23 cellular contexts compared by ENCODE assay signal in the genomic region with DNA sequence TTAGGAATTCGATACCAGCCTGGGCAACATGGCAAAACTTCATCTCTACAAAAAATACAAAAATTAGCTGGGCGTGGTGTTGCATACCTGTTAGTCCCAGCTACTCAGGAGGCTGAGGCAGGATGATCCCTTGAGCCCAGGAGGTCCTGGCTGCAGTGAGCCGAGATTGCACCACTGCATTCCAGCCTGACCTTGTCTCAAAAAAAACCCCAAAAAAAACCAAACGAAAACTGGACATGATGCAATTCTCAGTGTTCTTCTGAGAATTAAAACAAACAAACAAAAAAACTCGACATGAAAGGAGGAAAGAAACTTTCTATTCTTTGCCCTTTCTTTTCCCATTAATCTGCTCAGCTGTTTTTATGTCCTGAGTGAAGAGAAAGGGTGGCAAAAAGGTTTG. TPM values are rescaled to one million over a fixed set of nuclear protein-coding genes. Genes with fewer than 3 reads are reported as not detected.
DNase-seq lines count a peak whose midpoint lies in the region; ATAC-seq lines count a peak whose summit lies in the region.
"Had no signal": no experiment of that assay in that cellular context is flagged by ENCODE, and none has a peak within 500 bp of the region (broad histone marks: within the 10 kb centered on the region; RNA-seq: fewer than 3 reads in every experiment).

No MANE protein-coding gene starts in this region.

- H3K36me3 Mint-ChIP-seq in activated naive CD4-positive, alpha-beta T cell treated with anti-CD3 and anti-CD28 coated beads, Interleukin-2, amount 10 ng/mL, durations not matched to agents 7 days and 5 days, result peaks cover 61% of the 10 kb centered on the region
- H3K36me3 Mint-ChIP-seq in activated naive CD4-positive, alpha-beta T cell treated with anti-CD3 and anti-CD28 coated beads for 36 hours (ENCODE audit: low read depth), result peaks cover 42% of the 10 kb centered on the region
- peaks cover 100% of the 10 kb centered on the region for H3K36me3 Mint-ChIP-seq in stimulated activated effector memory CD8-positive, alpha-beta T cell treated with anti-CD3 and anti-CD28 coated beads, Interleukin-12 subunit alpha, Interleukin-12 subunit beta, amount 100 ng/mL, for 72 hours
- peaks cover 72% of the 10 kb centered on the region for H3K36me3 Mint-ChIP-seq in activated CD8-positive, alpha-beta T cell treated with anti-CD3 and anti-CD28 coated beads, Interleukin-2, amount 10 ng/mL, durations not matched to agents 7 days and 5 days (ENCODE audit: low read depth)

- DNase-seq in activated naive CD4-positive, alpha-beta T cell treated with anti-CD3 and anti-CD28 coated beads, Interleukin-2, amount 10 ng/mL, durations not matched to agents 7 days and 5 days, result no peak
- no peak for DNase-seq in activated naive CD4-positive, alpha-beta T cell treated with anti-CD3 and anti-CD28 coated beads for 36 hours
- DNase-seq in amniotic epithelial cell (ENCODE audit: low read depth), result peak; percentile 33
- peak; percentile 9 for DNase-seq in fibroblast of the conjunctiva (ENCODE audit: low read depth)
- DNase-seq in stimulated activated effector memory CD8-positive, alpha-beta T cell treated with anti-CD3 and anti-CD28 coated beads, Interleukin-12 subunit alpha, Interleukin-12 subunit beta, amount 100 ng/mL, for 72 hours (ENCODE audit: low spot score in 2 of 2), result no peak
- DNase-seq in H4 (ENCODE audit: low spot score), result no peak
- no peak for DNase-seq in activated CD8-positive, alpha-beta T cell treated with anti-CD3 and anti-CD28 coated beads, Interleukin-2, amount 10 ng/mL, durations not matched to agents 7 days and 5 days
- DNase-seq: 8988T, ACHN, Calu3, DMS79 treated with DMSO at 0.1 percent for 48 hours, GF-D8, KG1, NCI-H1048, NCI-H1417 treated with DMSO at 0.1 percent for 48 hours, NCI-H1694 treated with DMSO at 0.1 percent for 48 hours, NCI-H2081, NCI-H226, NCI-H524, NCI-H748 treated with DMSO at 0.1 percent for 48 hours, SIG-M5 had no signal

- H3K4me1 Mint-ChIP-seq in activated naive CD4-positive, alpha-beta T cell treated with anti-CD3 and anti-CD28 coated beads, Interleukin-2, amount 10 ng/mL, durations not matched to agents 7 days and 5 days, result peaks cover 20% of the 10 kb centered on the region
- peaks cover 18% of the 10 kb centered on the region for H3K4me1 Mint-ChIP-seq in activated naive CD4-positive, alpha-beta T cell treated with anti-CD3 and anti-CD28 coated beads for 36 hours (ENCODE audit: low read depth)
- H3K4me1 Mint-ChIP-seq in stimulated activated effector memory CD8-positive, alpha-beta T cell treated with anti-CD3 and anti-CD28 coated beads, Interleukin-12 subunit alpha, Interleukin-12 subunit beta, amount 100 ng/mL, for 72 hours, result peaks cover 15% of the 10 kb centered on the region
- H3K4me1 Mint-ChIP-seq in activated CD8-positive, alpha-beta T cell treated with anti-CD3 and anti-CD28 coated beads, Interleukin-2, amount 10 ng/mL, durations not matched to agents 7 days and 5 days (ENCODE audit: low read depth), result peaks cover 21% of the 10 kb centered on the region

- no peak overlapping the region for H3K4me3 Mint-ChIP-seq in activated naive CD4-positive, alpha-beta T cell treated with anti-CD3 and anti-CD28 coated beads, Interleukin-2, amount 10 ng/mL, durations not matched to agents 7 days and 5 days
- H3K4me3 Mint-ChIP-seq in activated naive CD4-positive, alpha-beta T cell treated with anti-CD3 and anti-CD28 coated beads for 36 hours, result no peak overlapping the region
- no peak overlapping the region for H3K4me3 Mint-ChIP-seq in stimulated activated effector memory CD8-positive, alpha-beta T cell treated with anti-CD3 and anti-CD28 coated beads, Interleukin-12 subunit alpha, Interleukin-12 subunit beta, amount 100 ng/mL, for 72 hours
- H3K4me3 Mint-ChIP-seq in activated CD8-positive, alpha-beta T cell treated with anti-CD3 and anti-CD28 coated beads, Interleukin-2, amount 10 ng/mL, durations not matched to agents 7 days and 5 days, result no peak overlapping the region

- POLR2A ChIA-PET in activated CD8-positive, alpha-beta T cell treated with anti-CD3 and anti-CD28 coated beads, Interleukin-2, amount 10 ng/mL, durations not matched to agents 7 days and 5 days (lab: Charles Lee), result no interaction called here

- H3K27me3 Mint-ChIP-seq in activated naive CD4-positive, alpha-beta T cell treated with anti-CD3 and anti-CD28 coated beads, Interleukin-2, amount 10 ng/mL, durations not matched to agents 7 days and 5 days, result no peaks in the 10 kb centered on the region
- H3K27me3 Mint-ChIP-seq in activated naive CD4-positive, alpha-beta T cell treated with anti-CD3 and anti-CD28 coated beads for 36 hours (ENCODE audit: low read depth), result no peaks in the 10 kb centered on the region
- H3K27me3 Mint-ChIP-seq in activated CD8-positive, alpha-beta T cell treated with anti-CD3 and anti-CD28 coated beads, Interleukin-2, amount 10 ng/mL, durations not matched to agents 7 days and 5 days (ENCODE audit: low read depth), result no peaks in the 10 kb centered on the region

- no peak for ATAC-seq in stimulated activated effector memory CD8-positive, alpha-beta T cell treated with anti-CD3 and anti-CD28 coated beads, Interleukin-12 subunit alpha, Interleukin-12 subunit beta, amount 100 ng/mL, for 72 hours
- ATAC-seq in activated CD4-positive, CD25-positive, alpha-beta regulatory T cell treated with anti-CD3 and anti-CD28 coated beads, Interleukin-2, amount 50 U/mL, for 24 hours, result no peak
- ATAC-seq in activated CD8-positive, alpha-beta T cell treated with anti-CD3 and anti-CD28 coated beads, Interleukin-2, amount 10 ng/mL, durations not matched to agents 7 days and 5 days, result no peak

- CTCF ChIA-PET in activated naive CD4-positive, alpha-beta T cell treated with anti-CD3 and anti-CD28 coated beads, Interleukin-2, amount 10 ng/mL, durations not matched to agents 7 days and 5 days (lab: Charles Lee), result no interaction called here
- CTCF ChIA-PET in activated naive CD4-positive, alpha-beta T cell treated with anti-CD3 and anti-CD28 coated beads for 36 hours (lab: Charles Lee), result no interaction called here
- CTCF ChIA-PET in activated CD8-positive, alpha-beta T cell treated with anti-CD3 and anti-CD28 coated beads, Interleukin-2, amount 10 ng/mL, durations not matched to agents 7 days and 5 days (lab: Charles Lee), result interaction anchor here (1.4 kb wide), 1 partner anchor 10 kb away, joined by 5 read pairs; no protein-coding TSS in a partner anchor

- peak overlapping the region; percentile 37 for H3K27ac Mint-ChIP-seq in activated naive CD4-positive, alpha-beta T cell treated with anti-CD3 and anti-CD28 coated beads, Interleukin-2, amount 10 ng/mL, durations not matched to agents 7 days and 5 days
- H3K27ac Mint-ChIP-seq in activated naive CD4-positive, alpha-beta T cell treated with anti-CD3 and anti-CD28 coated beads for 36 hours, result no peak overlapping the region
- H3K27ac Mint-ChIP-seq in stimulated activated effector memory CD8-positive, alpha-beta T cell treated with anti-CD3 and anti-CD28 coated beads, Interleukin-12 subunit alpha, Interleukin-12 subunit beta, amount 100 ng/mL, for 72 hours, result peak overlapping the region; percentile 63
- H3K27ac Mint-ChIP-seq in activated CD8-positive, alpha-beta T cell treated with anti-CD3 and anti-CD28 coated beads, Interleukin-2, amount 10 ng/mL, durations not matched to agents 7 days and 5 days, result no peak overlapping the region

- H3K9me3 Mint-ChIP-seq in activated naive CD4-positive, alpha-beta T cell treated with anti-CD3 and anti-CD28 coated beads, Interleukin-2, amount 10 ng/mL, durations not matched to agents 7 days and 5 days, result no peaks in the 10 kb centered on the region
- H3K9me3 Mint-ChIP-seq in activated naive CD4-positive, alpha-beta T cell treated with anti-CD3 and anti-CD28 coated beads for 36 hours, result no peaks in the 10 kb centered on the region
- H3K9me3 Mint-ChIP-seq in stimulated activated effector memory CD8-positive, alpha-beta T cell treated with anti-CD3 and anti-CD28 coated beads, Interleukin-12 subunit alpha, Interleukin-12 subunit beta, amount 100 ng/mL, for 72 hours, result no peaks in the 10 kb centered on the region
- no peaks in the 10 kb centered on the region for H3K9me3 Mint-ChIP-seq in activated CD8-positive, alpha-beta T cell treated with anti-CD3 and anti-CD28 coated beads, Interleukin-2, amount 10 ng/mL, durations not matched to agents 7 days and 5 days (ENCODE audit: insufficient read depth)

- intact Hi-C loops in activated naive CD4-positive, alpha-beta T cell treated with anti-CD3 and anti-CD28 coated beads for 36 hours (cut with micrococcal nuclease), result no loop called here

RNA-seq across cellular contexts. Expression of gene MED17, which starts 7.4 kb away (rescaled TPM):
- 10 to 100 TPM; 19.4 to 22.6 TPM for total RNA-seq in activated naive CD4-positive, alpha-beta T cell treated with anti-CD3 and anti-CD28 coated beads for 36 hours
- total RNA-seq in H4 (2014; rRNA removed; shearing (Covaris generic)), result 21.4 and 30.5 TPM in 2 replicates
- 10 to 100 TPM; 43.6 to 45.3 TPM for total RNA-seq in activated CD8-positive, alpha-beta T cell treated with anti-CD3 and anti-CD28 coated beads, Interleukin-2, amount 10 ng/mL, durations not matched to agents 7 days and 5 days

RNA-seq across cellular contexts. Expression of gene C11orf54, which starts 50.0 kb away (rescaled TPM):
- total RNA-seq in activated naive CD4-positive, alpha-beta T cell treated with anti-CD3 and anti-CD28 coated beads for 36 hours, result 10 to 100 TPM; 15.1 to 16.3 TPM
- 8.6 and 14.3 TPM in 2 replicates for total RNA-seq in H4 (2014; rRNA removed; shearing (Covaris generic))
- 10 to 100 TPM; 17.9 to 19.3 TPM for total RNA-seq in activated CD8-positive, alpha-beta T cell treated with anti-CD3 and anti-CD28 coated beads, Interleukin-2, amount 10 ng/mL, durations not matched to agents 7 days and 5 days

RNA-seq across cellular contexts. Expression of gene TAF1D, which starts 50.2 kb away (rescaled TPM):
- 100 to 1,000 TPM; 442 to 482 TPM for total RNA-seq in activated naive CD4-positive, alpha-beta T cell treated with anti-CD3 and anti-CD28 coated beads for 36 hours
- total RNA-seq in H4 (2014; rRNA removed; shearing (Covaris generic)), result 107 and 114 TPM in 2 replicates
- total RNA-seq in activated CD8-positive, alpha-beta T cell treated with anti-CD3 and anti-CD28 coated beads, Interleukin-2, amount 10 ng/mL, durations not matched to agents 7 days and 5 days, result 100 to 1,000 TPM; 161 to 172 TPM

RNA-seq across cellular contexts. Expression of gene VSTM5, which starts 58.9 kb away (rescaled TPM):
- not detected for total RNA-seq in activated naive CD4-positive, alpha-beta T cell treated with anti-CD3 and anti-CD28 coated beads for 36 hours
- total RNA-seq in H4 (2014; rRNA removed; shearing (Covaris generic)), result not detected in 2 replicates
- total RNA-seq in activated CD8-positive, alpha-beta T cell treated with anti-CD3 and anti-CD28 coated beads, Interleukin-2, amount 10 ng/mL, durations not matched to agents 7 days and 5 days, result not detected
- total RNA-seq: HT1080 had no signal

Comparison
In these comparisons a context has a peak if more than half of its experiments do, and no peak if none do; other contexts are left out.
1. H3K27ac Mint-ChIP-seq: peak in activated naive CD4-positive, alpha-beta T cell treated with anti-CD3 and anti-CD28 coated beads, Interleukin-2, amount 10 ng/mL, durations not matched to agents 7 days and 5 days (single experiment) and stimulated activated effector memory CD8-positive, alpha-beta T cell treated with anti-CD3 and anti-CD28 coated beads, Interleukin-12 subunit alpha, Interleukin-12 subunit beta, amount 100 ng/mL, for 72 hours (single experiment); none in activated naive CD4-positive, alpha-beta T cell treated with anti-CD3 and anti-CD28 coated beads for 36 hours (single experiment) and activated CD8-positive, alpha-beta T cell treated with anti-CD3 and anti-CD28 coated beads, Interleukin-2, amount 10 ng/mL, durations not matched to agents 7 days and 5 days (single experiment).
2. DNase-seq: peak in amniotic epithelial cell (single experiment) and fibroblast of the conjunctiva (single experiment); none in activated naive CD4-positive, alpha-beta T cell treated with anti-CD3 and anti-CD28 coated beads, Interleukin-2, amount 10 ng/mL, durations not matched to agents 7 days and 5 days (single experiment), activated naive CD4-positive, alpha-beta T cell treated with anti-CD3 and anti-CD28 coated beads for 36 hours (single experiment), stimulated activated effector memory CD8-positive, alpha-beta T cell treated with anti-CD3 and anti-CD28 coated beads, Interleukin-12 subunit alpha, Interleukin-12 subunit beta, amount 100 ng/mL, for 72 hours (0 of 2), H4 (single experiment) and activated CD8-positive, alpha-beta T cell treated with anti-CD3 and anti-CD28 coated beads, Interleukin-2, amount 10 ng/mL, durations not matched to agents 7 days and 5 days (single experiment).